Comparison of ENCODE assay signal across 8 cellular contexts in genomic region chr1:213681788-213682340, GRCh38.
"Had no signal": no experiment of that assay in that cellular context is flagged by ENCODE, and none has a peak within 500 bp of the region (broad histone marks: within the 10 kb centered on the region; RNA-seq: fewer than 3 reads in every experiment).

No MANE protein-coding gene starts in this region.

- H2AFZ ChIP-seq: GM23248 had no signal

- H3K4me3 ChIP-seq: GM23248, HAP-1 had no signal

- H3K9ac ChIP-seq: GM23248, KMS-11 had no signal

- H3K4me1 ChIP-seq: HAP-1 had no signal

- H3K4me2 ChIP-seq: KMS-11 had no signal

- ATAC-seq: HCT116 had no signal

- H3K9me3 ChIP-seq: HAP-1 had no signal

- H3K36me3 ChIP-seq: HAP-1 had no signal

- H3K27ac ChIP-seq: GM23248, KMS-11 had no signal

- DNase-seq: GM23248, GOT3, H7, IMR-90, KBM-7 had no signal
